In the genomic region with DNA sequence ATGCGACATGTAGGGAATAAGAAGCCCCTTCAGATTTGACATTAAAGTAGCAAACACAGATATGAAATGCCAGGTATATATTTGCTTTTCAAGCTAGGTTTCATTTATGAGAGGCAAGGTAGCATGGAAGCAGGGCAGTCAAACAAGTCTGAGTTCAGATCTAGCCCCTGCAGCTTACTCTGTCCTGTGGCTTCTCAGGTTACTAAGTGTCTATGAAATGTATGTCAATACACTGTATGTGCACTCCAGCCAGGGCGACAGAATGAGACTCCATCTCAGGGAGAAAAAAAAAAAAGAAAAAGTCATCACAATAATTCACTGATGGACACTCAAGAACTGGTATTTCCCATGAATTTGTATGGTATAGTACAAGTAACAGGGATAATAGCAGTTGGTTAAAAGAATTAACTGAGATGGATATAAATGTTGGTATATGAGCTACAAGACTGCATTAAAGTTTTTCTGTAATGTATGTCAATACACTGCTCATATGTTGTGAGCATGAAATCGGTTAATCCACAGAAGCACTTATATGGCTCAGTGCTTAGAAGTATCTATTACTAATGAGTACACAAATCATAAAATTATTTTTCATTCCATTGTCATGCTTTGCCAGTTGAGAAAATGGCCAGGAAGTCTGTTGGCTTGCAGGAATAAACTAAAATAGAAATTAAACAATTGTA, we compare ENCODE assay signal across 23 cellular contexts. TPM values are rescaled to one million over a fixed set of nuclear protein-coding genes. Genes with fewer than 3 reads are reported as not detected.
A peak's percentile ranks its signal among the peaks of the same experiment; 100 is the strongest.
DNase-seq lines count a peak whose midpoint lies in the region; ATAC-seq and TF ChIP-seq lines count a peak whose summit lies in the region.
"Had no signal": no experiment of that assay in that cellular context is flagged by ENCODE, and none has a peak within 500 bp of the region (broad histone marks: within the 10 kb centered on the region; RNA-seq: fewer than 3 reads in every experiment).

No MANE protein-coding gene starts in this region.

- no peak overlapping the region for H2AFZ ChIP-seq in Karpas-422 (ENCODE audit: low read length)

- DNase-seq in DMS 273 (lab: John Stamatoyannopoulos, UW; ENCODE audit: unreplicated experiment): peak; percentile 9
- DNase-seq in DMS 273 treated with DMSO at 0.1 percent for 48 hours (lab: John Stamatoyannopoulos, UW): no peak
- DNase-seq in NCI-H1436 (lab: John Stamatoyannopoulos, UW): peak; percentile 48
- DNase-seq in NCI-H510A treated with DMSO at 0.1 percent for 48 hours (lab: John Stamatoyannopoulos, UW): peak; percentile 88
- no peak for DNase-seq in natural killer cell treated with Interleukin-12 subunit alpha and Interleukin-12 subunit beta and Interleukin-15 and Interleukin-18, amount 100 ng/mL, for 72 hours (ENCODE audit: low spot score)
- no peak for DNase-seq in Karpas-422
- DNase-seq in ascending aorta (ENCODE audit: low spot score in 2 of 2): no peak
- DNase-seq: activated B cell treated with CpG ODN at 0.5 μM for 24 hours; activated CD4-positive, alpha-beta memory T cell treated with anti-CD3 and anti-CD28 coated beads for 36 hours; activated gamma-delta T cell treated with Interleukin-2 at 50 U/mL for 16 hours; activated T-cell treated with anti-CD3 and anti-CD28 coated beads for 4 hours; amniotic stem cell; Caco-2; caudate nucleus; erythroblast; NCI-H2081 treated with DMSO at 0.1 percent for 48 hours; posterior cingulate gyrus; stimulated activated CD4-positive, alpha-beta T cell treated with anti-CD3 and anti-CD28 coated beads, Interleukin-2, amount 100 ng/mL, for 24 hours; stimulated activated naive CD8-positive, alpha-beta T cell treated with anti-CD3 and anti-CD28 coated beads, Interleukin-15, amount 100 ng/mL, for 72 hours; trophoblast cell had no signal

- H3K79me2 ChIP-seq in Karpas-422 (ENCODE audit: low read length): peaks cover 20% of the 10 kb centered on the region

- H3K9me2 ChIP-seq in Karpas-422 (replicated peaks; ENCODE audit: insufficient read depth, low read length): no peaks in the 10 kb centered on the region

- no peak overlapping the region for H3K4me2 ChIP-seq in Karpas-422 (ENCODE audit: low read depth, low read length, poor library complexity, severe bottlenecking)

- H3K27me3 ChIP-seq in Karpas-422 (ENCODE audit: low read length): no peaks in the 10 kb centered on the region
- no peaks in the 10 kb centered on the region for H3K27me3 ChIP-seq in ascending aorta

- no peak for TF ChIP-seq CTCF in ascending aorta (IDR thresholded peaks at IDR 0.05)

- H3K4me3 Mint-ChIP-seq in natural killer cell treated with Interleukin-12 subunit alpha and Interleukin-12 subunit beta and Interleukin-15 and Interleukin-18, amount 100 ng/mL, for 72 hours: no peak overlapping the region
- H3K4me3 Mint-ChIP-seq: activated B cell treated with CpG ODN at 0.5 μM for 24 hours; activated CD4-positive, alpha-beta memory T cell treated with anti-CD3 and anti-CD28 coated beads for 36 hours; stimulated activated naive CD8-positive, alpha-beta T cell treated with anti-CD3 and anti-CD28 coated beads, Interleukin-15, amount 100 ng/mL, for 72 hours had no signal

- no peaks in the 10 kb centered on the region for H3K27me3 Mint-ChIP-seq in natural killer cell treated with Interleukin-12 subunit alpha and Interleukin-12 subunit beta and Interleukin-15 and Interleukin-18, amount 100 ng/mL, for 72 hours
- H3K27me3 Mint-ChIP-seq: activated B cell treated with CpG ODN at 0.5 μM for 24 hours; stimulated activated naive CD8-positive, alpha-beta T cell treated with anti-CD3 and anti-CD28 coated beads, Interleukin-15, amount 100 ng/mL, for 72 hours had no signal

- H3K4me1 ChIP-seq in Karpas-422 (ENCODE audit: low read length) (peaks cover 15% of the 10 kb centered on the region), ascending aorta (peaks cover 4 to 5% of the 10 kb centered on the region in 2 donors)

- H3K27ac Mint-ChIP-seq in natural killer cell treated with Interleukin-12 subunit alpha and Interleukin-12 subunit beta and Interleukin-15 and Interleukin-18, amount 100 ng/mL, for 72 hours: peak overlapping the region; percentile 31 to 81
- H3K27ac Mint-ChIP-seq: activated B cell treated with CpG ODN at 0.5 μM for 24 hours; activated CD4-positive, alpha-beta memory T cell treated with anti-CD3 and anti-CD28 coated beads for 36 hours; stimulated activated naive CD8-positive, alpha-beta T cell treated with anti-CD3 and anti-CD28 coated beads, Interleukin-15, amount 100 ng/mL, for 72 hours had no signal

- H3K36me3 ChIP-seq in Karpas-422 (ENCODE audit: insufficient read depth, low read length): no peaks in the 10 kb centered on the region
- H3K36me3 ChIP-seq in ascending aorta: no peaks in the 10 kb centered on the region

- H3K4me1 Mint-ChIP-seq in natural killer cell treated with Interleukin-12 subunit alpha and Interleukin-12 subunit beta and Interleukin-15 and Interleukin-18, amount 100 ng/mL, for 72 hours (ENCODE audit: low read depth in 2 of 2): peaks cover 23 to 31% of the 10 kb centered on the region in 2 donors

- no peak overlapping the region for H3K9ac ChIP-seq in Karpas-422 (ENCODE audit: low read length)

- H3K27ac ChIP-seq in Karpas-422 (ENCODE audit: low read length) (no peak overlapping the region), ascending aorta (no peak overlapping the region)
- H3K27ac ChIP-seq: 22Rv1 had no signal

- intact Hi-C loops in ascending aorta (cut with DNase I): no loop called here

- ATAC-seq in natural killer cell treated with Interleukin-12 subunit alpha and Interleukin-12 subunit beta and Interleukin-15 and Interleukin-18, amount 100 ng/mL, for 72 hours: no peak
- no peak for ATAC-seq in GM21367 (IDR thresholded peaks at IDR 0.05; ENCODE audit: unreplicated experiment)
- ATAC-seq: Right ventricle myocardium inferior; stimulated activated naive CD8-positive, alpha-beta T cell treated with anti-CD3 and anti-CD28 coated beads, Interleukin-15, amount 100 ng/mL, for 72 hours had no signal

- H3K9me3 ChIP-seq in Karpas-422 (ENCODE audit: low read length) (no peaks in the 10 kb centered on the region), ascending aorta (no peaks in the 10 kb centered on the region)
- H3K9me3 ChIP-seq: Caco-2 had no signal

- H4K20me1 ChIP-seq in Karpas-422 (ENCODE audit: insufficient read depth, low read depth, low read length): no peaks in the 10 kb centered on the region; the same call in 1 of the 2 replicates

- no peak overlapping the region for H3K4me3 ChIP-seq in Karpas-422 (ENCODE audit: low read length)
- no peak overlapping the region for H3K4me3 ChIP-seq in ascending aorta

- H3K36me3 Mint-ChIP-seq in natural killer cell treated with Interleukin-12 subunit alpha and Interleukin-12 subunit beta and Interleukin-15 and Interleukin-18, amount 100 ng/mL, for 72 hours: peaks cover 7% of the 10 kb centered on the region

- no peaks in the 10 kb centered on the region for H3K9me3 Mint-ChIP-seq in natural killer cell treated with Interleukin-12 subunit alpha and Interleukin-12 subunit beta and Interleukin-15 and Interleukin-18, amount 100 ng/mL, for 72 hours
- H3K9me3 Mint-ChIP-seq: activated B cell treated with CpG ODN at 0.5 μM for 24 hours; activated CD4-positive, alpha-beta memory T cell treated with anti-CD3 and anti-CD28 coated beads for 36 hours; stimulated activated naive CD8-positive, alpha-beta T cell treated with anti-CD3 and anti-CD28 coated beads, Interleukin-15, amount 100 ng/mL, for 72 hours had no signal

RNA-seq across cellular contexts. Expression of gene WSB1, which starts 2.9 kb away (rescaled TPM):
- 100 to 1,000 TPM; 129 to 174 TPM for total RNA-seq in natural killer cell treated with Interleukin-12 subunit alpha and Interleukin-12 subunit beta and Interleukin-15 and Interleukin-18, amount 100 ng/mL, for 72 hours
- 106 and 128 TPM in 2 replicates for total RNA-seq in Karpas-422 (2014; rRNA removed; shearing (Covaris generic); ENCODE audit: low replicate concordance)
- 176 TPM for total RNA-seq in ascending aorta

Comparison
In these comparisons a context has a peak if more than half of its experiments do, and no peak if none do; other contexts are left out.
1. DNase-seq: peak in DMS 273 (single experiment), NCI-H1436 (single experiment) and NCI-H510A treated with DMSO at 0.1 percent for 48 hours (single experiment); none in DMS 273 treated with DMSO at 0.1 percent for 48 hours (single experiment), natural killer cell treated with Interleukin-12 subunit alpha and Interleukin-12 subunit beta and Interleukin-15 and Interleukin-18, amount 100 ng/mL, for 72 hours (single experiment), Karpas-422 (single experiment) and ascending aorta (0 of 2).